ENCODE assay signal across 20 cellular contexts in genomic region chr2:85790499-85790898, GRCh38. TPM values are rescaled to one million over a fixed set of nuclear protein-coding genes. Genes with fewer than 3 reads are reported as not detected.
DNase-seq lines count a peak whose midpoint lies in the region; ATAC-seq and TF ChIP-seq lines count a peak whose summit lies in the region.
"Had no signal": no experiment of that assay in that cellular context is flagged by ENCODE, and none has a peak within 500 bp of the region (broad histone marks: within the 10 kb centered on the region; RNA-seq: fewer than 3 reads in every experiment).

No MANE protein-coding gene starts in this region.

- no peaks in the 10 kb centered on the region for H3K27me3 ChIP-seq in ascending aorta
- H3K27me3 ChIP-seq: body of pancreas, Peyer's patch, right lobe of liver had no signal

- H3K4me3 Mint-ChIP-seq in activated CD4-positive, alpha-beta memory T cell treated with anti-CD3 and anti-CD28 coated beads for 36 hours: no peak overlapping the region
- no peak overlapping the region for H3K4me3 Mint-ChIP-seq in activated CD4-positive, alpha-beta T cell treated with anti-CD3 and anti-CD28 coated beads for 36 hours
- H3K4me3 Mint-ChIP-seq: activated CD4-positive, alpha-beta memory T cell treated with anti-CD3 and anti-CD28 coated beads, Interleukin-2, amount 10 ng/mL, durations not matched to agents 7 days and 5 days; activated T-cell treated with anti-CD3 and anti-CD28 coated beads, Interleukin-2, amount 50 U/mL, for 72 hours; dendritic cell treated with granulocyte-macrophage colony-stimulating factor and Interleukin-4, amounts not matched to agents 40 ng/mL and 50 ng/mL, for 4 days; type B pancreatic cell had no signal

- no peak for TF ChIP-seq CTCF in ascending aorta (IDR thresholded peaks at IDR 0.05)

- no peaks in the 10 kb centered on the region for H3K9me3 ChIP-seq in ascending aorta
- H3K9me3 ChIP-seq: body of pancreas, Peyer's patch, right lobe of liver had no signal

- H3K4me1 ChIP-seq in ascending aorta: peaks cover 33 to 79% of the 10 kb centered on the region in 2 donors

- H3K9me3 Mint-ChIP-seq in activated CD4-positive, alpha-beta memory T cell treated with anti-CD3 and anti-CD28 coated beads for 36 hours: no peaks in the 10 kb centered on the region
- H3K9me3 Mint-ChIP-seq in activated CD4-positive, alpha-beta T cell treated with anti-CD3 and anti-CD28 coated beads for 36 hours (ENCODE audit: low read depth): no peaks in the 10 kb centered on the region
- H3K9me3 Mint-ChIP-seq: activated CD4-positive, alpha-beta memory T cell treated with anti-CD3 and anti-CD28 coated beads, Interleukin-2, amount 10 ng/mL, durations not matched to agents 7 days and 5 days; activated naive CD4-positive, alpha-beta T cell treated with anti-CD3 and anti-CD28 coated beads, Interleukin-2, amount 50 U/mL, for 72 hours; activated T-cell treated with anti-CD3 and anti-CD28 coated beads, Interleukin-2, amount 50 U/mL, for 72 hours; dendritic cell treated with granulocyte-macrophage colony-stimulating factor and Interleukin-4, amounts not matched to agents 40 ng/mL and 50 ng/mL, for 4 days; type B pancreatic cell had no signal

- CTCF ChIA-PET in activated CD4-positive, alpha-beta memory T cell treated with anti-CD3 and anti-CD28 coated beads for 36 hours (lab: Charles Lee): interaction anchor here (1.0 kb wide), 1 partner anchor 62 kb away, joined by 3 read pairs; no protein-coding TSS in a partner anchor
- CTCF ChIA-PET in activated CD4-positive, alpha-beta T cell treated with anti-CD3 and anti-CD28 coated beads for 36 hours (lab: Charles Lee): interaction anchor here (0.9 to 1.4 kb wide), 2 partner anchors 23 to 25 kb away, joined by 3 to 4 read pairs; no protein-coding TSS in a partner anchor

- H3K27ac Mint-ChIP-seq in activated CD4-positive, alpha-beta memory T cell treated with anti-CD3 and anti-CD28 coated beads for 36 hours: no peak overlapping the region
- H3K27ac Mint-ChIP-seq in activated CD4-positive, alpha-beta T cell treated with anti-CD3 and anti-CD28 coated beads for 36 hours: no peak overlapping the region
- H3K27ac Mint-ChIP-seq: activated CD4-positive, alpha-beta memory T cell treated with anti-CD3 and anti-CD28 coated beads, Interleukin-2, amount 10 ng/mL, durations not matched to agents 7 days and 5 days; activated naive CD4-positive, alpha-beta T cell treated with anti-CD3 and anti-CD28 coated beads, Interleukin-2, amount 50 U/mL, for 72 hours; activated T-cell treated with anti-CD3 and anti-CD28 coated beads, Interleukin-2, amount 50 U/mL, for 72 hours; dendritic cell treated with granulocyte-macrophage colony-stimulating factor and Interleukin-4, amounts not matched to agents 40 ng/mL and 50 ng/mL, for 4 days; type B pancreatic cell had no signal

- H3K4me3 ChIP-seq in ascending aorta: no peak overlapping the region
- H3K4me3 ChIP-seq: body of pancreas, Peyer's patch, right lobe of liver had no signal

- peak overlapping the region; percentile 87 to 91 for H3K27ac ChIP-seq in ascending aorta
- H3K27ac ChIP-seq: body of pancreas, Peyer's patch, right lobe of liver had no signal

- peaks cover 6% of the 10 kb centered on the region for H3K27me3 Mint-ChIP-seq in activated CD4-positive, alpha-beta memory T cell treated with anti-CD3 and anti-CD28 coated beads for 36 hours
- peaks cover 5% of the 10 kb centered on the region for H3K27me3 Mint-ChIP-seq in activated CD4-positive, alpha-beta T cell treated with anti-CD3 and anti-CD28 coated beads for 36 hours

- H3K4me1 Mint-ChIP-seq in activated CD4-positive, alpha-beta memory T cell treated with anti-CD3 and anti-CD28 coated beads for 36 hours (ENCODE audit: low read depth): no peaks in the 10 kb centered on the region
- no peaks in the 10 kb centered on the region for H3K4me1 Mint-ChIP-seq in activated CD4-positive, alpha-beta T cell treated with anti-CD3 and anti-CD28 coated beads for 36 hours
- H3K4me1 Mint-ChIP-seq: activated CD4-positive, alpha-beta memory T cell treated with anti-CD3 and anti-CD28 coated beads, Interleukin-2, amount 10 ng/mL, durations not matched to agents 7 days and 5 days had no signal

- H3K36me3 Mint-ChIP-seq in activated CD4-positive, alpha-beta memory T cell treated with anti-CD3 and anti-CD28 coated beads for 36 hours: no peaks in the 10 kb centered on the region
- no peaks in the 10 kb centered on the region for H3K36me3 Mint-ChIP-seq in activated CD4-positive, alpha-beta T cell treated with anti-CD3 and anti-CD28 coated beads for 36 hours (ENCODE audit: low read depth)
- H3K36me3 Mint-ChIP-seq: activated naive CD4-positive, alpha-beta T cell treated with anti-CD3 and anti-CD28 coated beads, Interleukin-2, amount 50 U/mL, for 72 hours; type B pancreatic cell had no signal

- intact Hi-C loops in ascending aorta (cut with DNase I): no loop called here
- intact Hi-C loops in posterior vena cava (cut with DNase I): no loop called here
- intact Hi-C loops in activated CD4-positive, alpha-beta memory T cell treated with anti-CD3 and anti-CD28 coated beads for 36 hours (cut with micrococcal nuclease): no loop called here
- intact Hi-C loops in activated CD4-positive, alpha-beta T cell treated with anti-CD3 and anti-CD28 coated beads for 36 hours (cut with DNase I, micrococcal nuclease): no loop called here

- peaks cover 25 to 53% of the 10 kb centered on the region in 2 donors for H3K36me3 ChIP-seq in ascending aorta
- H3K36me3 ChIP-seq: Peyer's patch had no signal

- DNase-seq in CD1c-positive myeloid dendritic cell (ENCODE audit: extremely low spot score) (peak; percentile 71), MV-4-11 (lab: John Stamatoyannopoulos, UW) (peak; percentile 82), ascending aorta (ENCODE audit: low spot score in 2 of 2) (no peak), posterior vena cava (ENCODE audit: low spot score) (peak; percentile 77)
- DNase-seq in activated CD4-positive, alpha-beta memory T cell treated with anti-CD3 and anti-CD28 coated beads for 36 hours: no peak
- no peak for DNase-seq in activated CD4-positive, alpha-beta T cell treated with anti-CD3 and anti-CD28 coated beads for 36 hours
- no peak for DNase-seq in activated CD4-positive, CD25-positive, alpha-beta regulatory T cell treated with anti-CD3 and anti-CD28 coated beads, Interleukin-2, amount 50 U/mL, for 72 hours
- DNase-seq: activated CD4-positive, alpha-beta memory T cell treated with anti-CD3 and anti-CD28 coated beads, Interleukin-2, amount 10 ng/mL, durations not matched to agents 7 days and 5 days; activated T-cell treated with anti-CD3 and anti-CD28 coated beads, Interleukin-2, amount 50 U/mL, for 72 hours; NCI-H2081 treated with DMSO at 0.1 percent for 48 hours; NCI-H526; stimulated activated naive CD8-positive, alpha-beta T cell treated with anti-CD3 and anti-CD28 coated beads, Interleukin-15, Interleukin-2, amounts not matched to agents 100 U/mL and 50 U/mL, for 24 hours had no signal

- no peak for ATAC-seq in activated CD4-positive, alpha-beta T cell treated with anti-CD3 and anti-CD28 coated beads for 36 hours
- no peak for ATAC-seq in HG03520 (IDR thresholded peaks at IDR 0.05; ENCODE audit: unreplicated experiment)
- ATAC-seq: activated naive CD4-positive, alpha-beta T cell treated with anti-CD3 and anti-CD28 coated beads, Interleukin-2, amount 50 U/mL, for 72 hours; activated T-cell treated with anti-CD3 and anti-CD28 coated beads, Interleukin-2, amount 50 U/mL, for 72 hours; body of pancreas; esophagus mucosa; right lobe of liver; stimulated activated naive CD8-positive, alpha-beta T cell treated with anti-CD3 and anti-CD28 coated beads, Interleukin-15, Interleukin-2, amounts not matched to agents 100 U/mL and 50 U/mL, for 24 hours had no signal

- POLR2A ChIA-PET in activated CD4-positive, alpha-beta memory T cell treated with anti-CD3 and anti-CD28 coated beads for 36 hours (lab: Charles Lee): interaction anchor here (0.9 kb wide), 1 partner anchor 23 kb away, joined by 3 read pairs; no protein-coding TSS in a partner anchor
- POLR2A ChIA-PET in activated CD4-positive, alpha-beta T cell treated with anti-CD3 and anti-CD28 coated beads for 36 hours (lab: Charles Lee): no interaction called here

RNA-seq across cellular contexts. Expression of gene ATOH8, which starts 36.7 kb away (rescaled TPM):
- total RNA-seq in ascending aorta (239 TPM), posterior vena cava (10 to 100 TPM; 16.6 to 17.5 TPM)
- total RNA-seq in activated CD4-positive, alpha-beta memory T cell treated with anti-CD3 and anti-CD28 coated beads for 36 hours: not detected
- total RNA-seq in activated CD4-positive, alpha-beta T cell treated with anti-CD3 and anti-CD28 coated beads for 36 hours: not detected
- total RNA-seq: activated naive CD4-positive, alpha-beta T cell treated with anti-CD3 and anti-CD28 coated beads, Interleukin-2, amount 50 U/mL, for 72 hours; activated T-cell treated with anti-CD3 and anti-CD28 coated beads, Interleukin-2, amount 50 U/mL, for 72 hours had no signal

Comparison
In these comparisons a context has a peak if more than half of its experiments do, and no peak if none do; other contexts are left out.
1. DNase-seq: peak in CD1c-positive myeloid dendritic cell (single experiment), MV-4-11 (single experiment) and posterior vena cava (single experiment); none in ascending aorta (0 of 2), activated CD4-positive, alpha-beta memory T cell treated with anti-CD3 and anti-CD28 coated beads for 36 hours (single experiment), activated CD4-positive, alpha-beta T cell treated with anti-CD3 and anti-CD28 coated beads for 36 hours (single experiment) and activated CD4-positive, CD25-positive, alpha-beta regulatory T cell treated with anti-CD3 and anti-CD28 coated beads, Interleukin-2, amount 50 U/mL, for 72 hours (single experiment).
2. RNA of gene ATOH8, which starts 36.7 kb away (total RNA-seq): 239 TPM in ascending aorta (single experiment) and 16.6 to 17.5 TPM in posterior vena cava; not detected in activated CD4-positive, alpha-beta memory T cell treated with anti-CD3 and anti-CD28 coated beads for 36 hours and not detected in activated CD4-positive, alpha-beta T cell treated with anti-CD3 and anti-CD28 coated beads for 36 hours; every median in the first group is over 10 times any median in the second.